In the genomic region with DNA sequence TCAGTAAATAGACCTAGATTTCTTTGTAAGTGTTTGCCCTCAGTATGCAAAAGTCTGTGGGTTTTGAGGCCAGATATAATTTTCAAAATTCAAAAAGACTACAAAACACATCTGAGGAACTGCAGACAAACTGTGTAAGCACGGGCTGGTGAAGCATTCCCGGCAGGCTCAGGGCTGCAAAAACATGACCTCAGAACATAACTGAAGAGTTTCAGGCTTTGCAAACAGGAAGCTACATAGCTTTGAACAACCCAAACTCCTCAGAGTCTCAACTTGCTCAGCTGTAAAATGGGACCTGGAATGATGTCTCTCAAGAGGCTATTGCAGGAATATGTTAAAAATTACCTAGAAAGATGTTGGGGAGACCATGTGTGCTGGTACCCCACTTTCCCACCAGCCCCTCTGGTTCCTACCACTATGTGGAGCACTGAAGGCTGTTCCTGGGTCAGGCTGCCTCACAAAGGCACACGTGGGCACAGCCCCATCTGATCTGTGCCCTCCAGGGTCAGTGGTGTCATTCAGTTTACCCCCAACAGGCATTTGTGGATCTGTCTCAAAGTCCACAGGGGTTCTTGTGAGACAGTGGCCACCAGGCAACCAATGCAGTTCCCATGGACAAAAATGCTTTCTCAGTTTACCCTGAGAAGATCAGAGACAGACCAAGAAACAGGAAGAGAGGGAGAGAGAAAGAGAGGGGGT, we compare ENCODE assay signal across 18 cellular contexts.
DNase-seq lines count a peak whose midpoint lies in the region; ATAC-seq, FAIRE-seq and TF ChIP-seq lines count a peak whose summit lies in the region.
"Had no signal": no experiment of that assay in that cellular context is flagged by ENCODE, and none has a peak within 500 bp of the region (broad histone marks: within the 10 kb centered on the region; RNA-seq: fewer than 3 reads in every experiment).

No MANE protein-coding gene starts in this region.

- TF ChIP-seq EP300 in suprapubic skin (IDR thresholded peaks at IDR 0.05) = no peak

- no peaks in the 10 kb centered on the region for H3K9me3 Mint-ChIP-seq in CD8-positive, alpha-beta T cell
- H3K9me3 Mint-ChIP-seq in activated T-helper 2 cell treated with anti-CD3 and anti-CD28 coated beads, Interferon-gamma antibody, Interleukin-2, Interleukin-4, amounts not matched to agents 10 μg/mL and 5 μg/mL and 100 μg/mL, durations not matched to agents 14 hours and 24 hours and 36 hours = no peaks in the 10 kb centered on the region
- H3K9me3 Mint-ChIP-seq in memory B cell = no peaks in the 10 kb centered on the region
- H3K9me3 Mint-ChIP-seq: HFFc6 had no signal

- no peaks in the 10 kb centered on the region for H3K9me3 ChIP-seq in CD8-positive, alpha-beta T cell (ENCODE audit: low read length)
- no peaks in the 10 kb centered on the region for H3K9me3 ChIP-seq in suprapubic skin
- H3K9me3 ChIP-seq: mucosa of descending colon, psoas muscle, tibial artery had no signal

- intact Hi-C loops in CD8-positive, alpha-beta T cell (cut with DNase I, micrococcal nuclease) = no loop called here
- intact Hi-C loops in activated T-helper 2 cell treated with anti-CD3 and anti-CD28 coated beads, Interferon-gamma antibody, Interleukin-2, Interleukin-4, amounts not matched to agents 10 μg/mL and 5 μg/mL and 100 μg/mL, durations not matched to agents 14 hours and 24 hours and 36 hours (cut with micrococcal nuclease) = no loop called here

- H3K4me3 Mint-ChIP-seq in CD8-positive, alpha-beta T cell = peak overlapping the region; percentile 32
- H3K4me3 Mint-ChIP-seq in activated T-helper 2 cell treated with anti-CD3 and anti-CD28 coated beads, Interferon-gamma antibody, Interleukin-2, Interleukin-4, amounts not matched to agents 10 μg/mL and 5 μg/mL and 100 μg/mL, durations not matched to agents 14 hours and 24 hours and 36 hours (ENCODE audit: low read depth) = peak overlapping the region; percentile 45
- H3K4me3 Mint-ChIP-seq in memory B cell = peak overlapping the region; percentile 48
- H3K4me3 Mint-ChIP-seq: HFFc6 had no signal

- no peak for ATAC-seq in CD8-positive, alpha-beta T cell
- ATAC-seq in memory B cell (ENCODE audit: low read depth) = no peak
- ATAC-seq: mucosa of descending colon had no signal

- no peak for TF ChIP-seq POLR2A in suprapubic skin (IDR thresholded peaks at IDR 0.05)

- 57% methylated on average over 3 of the region's 3 CpGs for WGBS in suprapubic skin

- H3K27ac Mint-ChIP-seq in CD8-positive, alpha-beta T cell = no peak overlapping the region
- H3K27ac Mint-ChIP-seq in activated T-helper 2 cell treated with anti-CD3 and anti-CD28 coated beads, Interferon-gamma antibody, Interleukin-2, Interleukin-4, amounts not matched to agents 10 μg/mL and 5 μg/mL and 100 μg/mL, durations not matched to agents 14 hours and 24 hours and 36 hours = peak overlapping the region; percentile 37
- peak overlapping the region; percentile 83 for H3K27ac Mint-ChIP-seq in memory B cell
- H3K27ac Mint-ChIP-seq: HFFc6 had no signal

- peaks cover 67% of the 10 kb centered on the region for H3K36me3 Mint-ChIP-seq in CD8-positive, alpha-beta T cell
- H3K36me3 Mint-ChIP-seq in activated T-helper 2 cell treated with anti-CD3 and anti-CD28 coated beads, Interferon-gamma antibody, Interleukin-2, Interleukin-4, amounts not matched to agents 10 μg/mL and 5 μg/mL and 100 μg/mL, durations not matched to agents 14 hours and 24 hours and 36 hours (ENCODE audit: low read depth) = peaks cover 66% of the 10 kb centered on the region
- H3K36me3 Mint-ChIP-seq in memory B cell = peaks cover 31% of the 10 kb centered on the region

- H3K27me3 ChIP-seq in CD8-positive, alpha-beta T cell (ENCODE audit: insufficient read depth, low read length) = no peaks in the 10 kb centered on the region
- no peaks in the 10 kb centered on the region for H3K27me3 ChIP-seq in suprapubic skin
- H3K27me3 ChIP-seq: tibial artery had no signal

- CTCF ChIA-PET in CD8-positive, alpha-beta T cell (lab: Charles Lee) = no interaction called here

- FAIRE-seq in GM19239 (lab: Jason Lieb, UNC) = peak; percentile 71
- FAIRE-seq: bronchial epithelial cell, islet of Langerhans, RCC 7860 had no signal

- no peak overlapping the region for H3K27ac ChIP-seq in CD8-positive, alpha-beta T cell (ENCODE audit: low read depth, low read length)
- H3K27ac ChIP-seq in suprapubic skin = no peak overlapping the region
- H3K27ac ChIP-seq: psoas muscle, tibial artery had no signal

- peaks cover 74% of the 10 kb centered on the region for H3K4me1 ChIP-seq in CD8-positive, alpha-beta T cell (ENCODE audit: insufficient read depth, low read length)
- peaks cover 26% of the 10 kb centered on the region for H3K4me1 ChIP-seq in suprapubic skin

- H3K27me3 Mint-ChIP-seq in CD8-positive, alpha-beta T cell (ENCODE audit: low read depth) = no peaks in the 10 kb centered on the region
- no peaks in the 10 kb centered on the region for H3K27me3 Mint-ChIP-seq in activated T-helper 2 cell treated with anti-CD3 and anti-CD28 coated beads, Interferon-gamma antibody, Interleukin-2, Interleukin-4, amounts not matched to agents 10 μg/mL and 5 μg/mL and 100 μg/mL, durations not matched to agents 14 hours and 24 hours and 36 hours (ENCODE audit: low read depth)
- no peaks in the 10 kb centered on the region for H3K27me3 Mint-ChIP-seq in memory B cell

- H3K4me1 Mint-ChIP-seq in CD8-positive, alpha-beta T cell (ENCODE audit: low read depth) = peaks cover 83% of the 10 kb centered on the region
- H3K4me1 Mint-ChIP-seq in activated T-helper 2 cell treated with anti-CD3 and anti-CD28 coated beads, Interferon-gamma antibody, Interleukin-2, Interleukin-4, amounts not matched to agents 10 μg/mL and 5 μg/mL and 100 μg/mL, durations not matched to agents 14 hours and 24 hours and 36 hours (ENCODE audit: low read depth) = peaks cover 62% of the 10 kb centered on the region
- H3K4me1 Mint-ChIP-seq in memory B cell = peaks cover 55% of the 10 kb centered on the region

- H3K4me3 ChIP-seq in CD8-positive, alpha-beta T cell (ENCODE audit: low read depth, low read length) = no peak overlapping the region
- no peak overlapping the region for H3K4me3 ChIP-seq in suprapubic skin
- H3K4me3 ChIP-seq: mucosa of descending colon, psoas muscle, tibial artery had no signal

- no peak for DNase-seq in CD8-positive, alpha-beta T cell
- DNase-seq in GM19239 (ENCODE audit: insufficient read length, low spot score) = no peak
- no peak for DNase-seq in activated T-helper 2 cell treated with anti-CD3 and anti-CD28 coated beads, Interferon-gamma antibody, Interleukin-2, Interleukin-4, amounts not matched to agents 10 μg/mL and 5 μg/mL and 100 μg/mL, durations not matched to agents 14 hours and 24 hours and 36 hours (ENCODE audit: low spot score)
- no peak for DNase-seq in memory B cell (ENCODE audit: low spot score in 2 of 2)
- DNase-seq in suprapubic skin (ENCODE audit: low spot score in 2 of 2) = no peak
- DNase-seq in medulla oblongata (ENCODE audit: extremely low spot score) = no peak
- no peak for DNase-seq in retina
- DNase-seq: activated CD4-positive, CD25-positive, alpha-beta regulatory T cell; activated gamma-delta T cell; HFFc6; mucosa of descending colon; NCI-H187; NCI-H524 treated with DMSO at 0.1 percent for 48 hours; psoas muscle had no signal

- POLR2A ChIA-PET in CD8-positive, alpha-beta T cell (lab: Charles Lee) = no interaction called here

- H3K36me3 ChIP-seq in CD8-positive, alpha-beta T cell (ENCODE audit: insufficient read depth, low read length) = peaks cover 13% of the 10 kb centered on the region
- H3K36me3 ChIP-seq in suprapubic skin = peaks cover 26% of the 10 kb centered on the region

- TF ChIP-seq CTCF in CD8-positive, alpha-beta T cell (IDR thresholded peaks at IDR 0.05) = no peak
- TF ChIP-seq CTCF in suprapubic skin (IDR thresholded peaks at IDR 0.05) = no peak
